Comparison of ENCODE assay signal across 18 cellular contexts in genomic region chrX:12570859-12571501, GRCh38.
"Had no signal": no experiment of that assay in that cellular context is flagged by ENCODE, and none has a peak within 500 bp of the region (broad histone marks: within the 10 kb centered on the region; RNA-seq: fewer than 3 reads in every experiment).

No MANE protein-coding gene starts in this region.

- H3K36me3 Mint-ChIP-seq: activated naive CD4-positive, alpha-beta T cell treated with anti-CD3 and anti-CD28 coated beads, Interleukin-2, amount 50 U/mL, for 72 hours; naive thymus-derived CD4-positive, alpha-beta T cell; stimulated activated effector memory CD8-positive, alpha-beta T cell treated with anti-CD3 and anti-CD28 coated beads, Interleukin-12 subunit alpha, Interleukin-12 subunit beta, amount 100 ng/mL, for 72 hours had no signal

- H3K4me1 ChIP-seq: body of pancreas, esophagus muscularis mucosa, left lung had no signal

- H3K4me3 Mint-ChIP-seq: activated CD4-positive, alpha-beta T cell treated with anti-CD3 and anti-CD28 coated beads, Interleukin-2, amount 10 ng/mL, durations not matched to agents 24 days and 14 days; activated CD8-positive, alpha-beta T cell treated with anti-CD3 and anti-CD28 coated beads, Interleukin-2, amount 10 ng/mL, durations not matched to agents 7 days and 5 days; activated T-cell treated with anti-CD3 and anti-CD28 coated beads, Interleukin-2, amount 50 U/mL, for 72 hours; naive thymus-derived CD4-positive, alpha-beta T cell; stimulated activated effector memory CD8-positive, alpha-beta T cell treated with anti-CD3 and anti-CD28 coated beads, Interleukin-12 subunit alpha, Interleukin-12 subunit beta, amount 100 ng/mL, for 72 hours had no signal

- H3K9me3 ChIP-seq: body of pancreas, esophagus muscularis mucosa, left lung, mucosa of descending colon, ovary had no signal

- H3K4me3 ChIP-seq: body of pancreas, esophagus muscularis mucosa, hepatocyte, left lung, mucosa of descending colon, ovary had no signal

- H3K4me1 Mint-ChIP-seq: activated CD4-positive, alpha-beta T cell treated with anti-CD3 and anti-CD28 coated beads, Interleukin-2, amount 10 ng/mL, durations not matched to agents 24 days and 14 days; naive thymus-derived CD4-positive, alpha-beta T cell; stimulated activated effector memory CD8-positive, alpha-beta T cell treated with anti-CD3 and anti-CD28 coated beads, Interleukin-12 subunit alpha, Interleukin-12 subunit beta, amount 100 ng/mL, for 72 hours had no signal

- ATAC-seq: activated CD8-positive, alpha-beta T cell treated with anti-CD3 and anti-CD28 coated beads, Interleukin-2, amount 10 ng/mL, durations not matched to agents 7 days and 5 days; activated naive CD4-positive, alpha-beta T cell treated with anti-CD3 and anti-CD28 coated beads, Interleukin-2, amount 50 U/mL, for 72 hours; activated T-cell treated with anti-CD3 and anti-CD28 coated beads, Interleukin-2, amount 50 U/mL, for 72 hours; body of pancreas; left lung; mucosa of descending colon; naive thymus-derived CD4-positive, alpha-beta T cell; stimulated activated effector memory CD8-positive, alpha-beta T cell treated with anti-CD3 and anti-CD28 coated beads, Interleukin-12 subunit alpha, Interleukin-12 subunit beta, amount 100 ng/mL, for 72 hours had no signal

- H3K36me3 ChIP-seq: esophagus muscularis mucosa, left lung, ovary had no signal

- H3K27ac ChIP-seq: body of pancreas, esophagus muscularis mucosa, hepatocyte, left lung, ovary had no signal

- H3K27ac Mint-ChIP-seq: activated CD4-positive, alpha-beta T cell treated with anti-CD3 and anti-CD28 coated beads, Interleukin-2, amount 10 ng/mL, durations not matched to agents 24 days and 14 days; activated CD8-positive, alpha-beta T cell treated with anti-CD3 and anti-CD28 coated beads, Interleukin-2, amount 10 ng/mL, durations not matched to agents 7 days and 5 days; activated naive CD4-positive, alpha-beta T cell treated with anti-CD3 and anti-CD28 coated beads, Interleukin-2, amount 50 U/mL, for 72 hours; activated T-cell treated with anti-CD3 and anti-CD28 coated beads, Interleukin-2, amount 50 U/mL, for 72 hours; naive thymus-derived CD4-positive, alpha-beta T cell; stimulated activated effector memory CD8-positive, alpha-beta T cell treated with anti-CD3 and anti-CD28 coated beads, Interleukin-12 subunit alpha, Interleukin-12 subunit beta, amount 100 ng/mL, for 72 hours had no signal

- DNase-seq: activated CD4-positive, alpha-beta T cell treated with anti-CD3 and anti-CD28 coated beads, Interleukin-2, amount 10 ng/mL, durations not matched to agents 24 days and 14 days; activated CD4-positive, CD25-positive, alpha-beta regulatory T cell; activated CD8-positive, alpha-beta memory T cell treated with anti-CD3 and anti-CD28 coated beads, Interleukin-2, amount 50 U/mL, for 4 hours; activated CD8-positive, alpha-beta T cell treated with anti-CD3 and anti-CD28 coated beads, Interleukin-2, amount 10 ng/mL, durations not matched to agents 7 days and 5 days; activated gamma-delta T cell; activated T-cell treated with anti-CD3 and anti-CD28 coated beads, Interleukin-2, amount 50 U/mL, for 72 hours; amniotic stem cell; body of pancreas; caudate nucleus; kidney; left lung; mucosa of descending colon; naive thymus-derived CD4-positive, alpha-beta T cell; ovary had no signal

- H3K27me3 ChIP-seq: body of pancreas, esophagus muscularis mucosa, hepatocyte, ovary had no signal

- H3K27me3 Mint-ChIP-seq: activated CD4-positive, alpha-beta T cell treated with anti-CD3 and anti-CD28 coated beads, Interleukin-2, amount 10 ng/mL, durations not matched to agents 24 days and 14 days had no signal

- H3K9me3 Mint-ChIP-seq: activated CD4-positive, alpha-beta T cell treated with anti-CD3 and anti-CD28 coated beads, Interleukin-2, amount 10 ng/mL, durations not matched to agents 24 days and 14 days; activated naive CD4-positive, alpha-beta T cell treated with anti-CD3 and anti-CD28 coated beads, Interleukin-2, amount 50 U/mL, for 72 hours; activated T-cell treated with anti-CD3 and anti-CD28 coated beads, Interleukin-2, amount 50 U/mL, for 72 hours; stimulated activated effector memory CD8-positive, alpha-beta T cell treated with anti-CD3 and anti-CD28 coated beads, Interleukin-12 subunit alpha, Interleukin-12 subunit beta, amount 100 ng/mL, for 72 hours had no signal
